1 cellular context compared by ENCODE assay signal in genomic region chr17:81134064-81134781, GRCh38.
A peak's percentile ranks its signal among the peaks of the same experiment; 100 is the strongest.
TF ChIP-seq lines count a peak whose summit lies in the region.

No MANE protein-coding gene starts in this region.

TF ChIP-seq in HepG2, 621 proteins besides CTCF, POLR2A, EP300 and RAD21 (continued from another document):
- TF ChIP-seq E2F5 (CRISPR knock-in tag; conservative IDR thresholded peaks at IDR 0.05) (no peak), FOXC1 (CRISPR knock-in tag; IDR thresholded peaks at IDR 0.05; ENCODE audit: borderline replicate concordance) (0 out of 2 replicates have a peak, but pooled peaks have one; percentile 39), KDM2A (CRISPR knock-in tag; IDR thresholded peaks at IDR 0.05; ENCODE audit: borderline replicate concordance, low read depth) (peak; percentile 35; the same call in 1 of the 2 replicates)
